ENCODE assay signal across 9 cellular contexts in the genomic region with DNA sequence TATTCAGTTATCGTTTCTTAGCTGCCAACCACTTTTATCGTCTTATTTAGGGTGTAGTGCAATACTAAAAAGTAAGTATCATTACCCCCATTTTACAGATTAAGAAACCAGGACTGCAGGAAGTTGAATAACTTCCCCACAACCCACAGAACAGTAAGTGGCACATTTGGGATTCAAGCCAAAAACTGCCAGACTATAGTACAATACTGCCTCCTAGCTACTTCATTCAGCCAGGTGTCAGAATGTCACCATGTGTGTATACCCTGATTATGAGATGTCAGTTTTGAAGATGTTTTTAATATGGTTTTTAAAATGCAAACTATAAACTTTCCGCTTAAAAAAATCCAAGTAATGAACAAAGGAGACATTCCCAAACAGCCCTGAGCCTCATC.
DNase-seq lines count a peak whose midpoint lies in the region; ATAC-seq and TF ChIP-seq lines count a peak whose summit lies in the region.
"Had no signal": no experiment of that assay in that cellular context is flagged by ENCODE, and none has a peak within 500 bp of the region (broad histone marks: within the 10 kb centered on the region; RNA-seq: fewer than 3 reads in every experiment).

No MANE protein-coding gene starts in this region.

- DNase-seq in activated T-cell treated with anti-CD3 and anti-CD28 coated beads, Interleukin-2, amount 50 U/mL, for 72 hours, result peak in 1 of 2 donors; percentile 23
- DNase-seq in activated T-cell treated with anti-CD3 and anti-CD28 coated beads for 4 hours, result no peak
- peak; percentile 0 for DNase-seq in NCI-H1436 (lab: John Stamatoyannopoulos, UW)
- DNase-seq in astrocyte of the spinal cord (ENCODE audit: low read depth, low spot score), result no peak
- DNase-seq in left colon, result no peak
- no peak for DNase-seq in ureter (ENCODE audit: low spot score)
- DNase-seq in stimulated activated CD8-positive, alpha-beta memory T cell treated with anti-CD3 and anti-CD28 coated beads, Interleukin-4, amount 100 ng/mL, for 48 hours, result no peak
- no peak for DNase-seq in T-helper 9 cell

- no peak overlapping the region for H3K4me3 Mint-ChIP-seq in activated T-cell treated with anti-CD3 and anti-CD28 coated beads, Interleukin-2, amount 50 U/mL, for 72 hours
- H3K4me3 Mint-ChIP-seq: activated naive CD8-positive, alpha-beta T cell had no signal

- H3K4me1 Mint-ChIP-seq in activated T-cell treated with anti-CD3 and anti-CD28 coated beads, Interleukin-2, amount 50 U/mL, for 72 hours (ENCODE audit: low read depth), result peaks cover 11% of the 10 kb centered on the region

- TF ChIP-seq CTCF in astrocyte of the spinal cord (IDR thresholded peaks at IDR 0.05; ENCODE audit: low read depth, low read length), result peak; percentile 5

- intact Hi-C loops in left colon (cut with DNase I, micrococcal nuclease), result no loop called here

- H3K36me3 Mint-ChIP-seq in activated T-cell treated with anti-CD3 and anti-CD28 coated beads, Interleukin-2, amount 50 U/mL, for 72 hours (ENCODE audit: insufficient read depth in 2 of 2), result no peaks in the 10 kb centered on the region

- in situ Hi-C loops in astrocyte of the spinal cord (cut with HindIII; ENCODE audit: low sequenced_read_pairs), result no loop called here

- ATAC-seq in activated T-cell treated with anti-CD3 and anti-CD28 coated beads, Interleukin-2, amount 50 U/mL, for 72 hours (replicated peaks in 1 of 2), result peak; percentile 76
- peak; percentile 77 for ATAC-seq in left colon

- peaks cover 11% of the 10 kb centered on the region for H3K27me3 Mint-ChIP-seq in activated T-cell treated with anti-CD3 and anti-CD28 coated beads, Interleukin-2, amount 50 U/mL, for 72 hours (ENCODE audit: low read depth)

- no peak overlapping the region for H3K27ac Mint-ChIP-seq in activated T-cell treated with anti-CD3 and anti-CD28 coated beads, Interleukin-2, amount 50 U/mL, for 72 hours
- H3K27ac Mint-ChIP-seq: activated naive CD8-positive, alpha-beta T cell had no signal

- no peak overlapping the region for H3K4me3 ChIP-seq in astrocyte of the spinal cord (ENCODE audit: low read depth, low read length)

- H3K9me3 Mint-ChIP-seq in activated T-cell treated with anti-CD3 and anti-CD28 coated beads, Interleukin-2, amount 50 U/mL, for 72 hours, result no peaks in the 10 kb centered on the region
